Comparison of ENCODE assay signal across 37 cellular contexts in the genomic region with DNA sequence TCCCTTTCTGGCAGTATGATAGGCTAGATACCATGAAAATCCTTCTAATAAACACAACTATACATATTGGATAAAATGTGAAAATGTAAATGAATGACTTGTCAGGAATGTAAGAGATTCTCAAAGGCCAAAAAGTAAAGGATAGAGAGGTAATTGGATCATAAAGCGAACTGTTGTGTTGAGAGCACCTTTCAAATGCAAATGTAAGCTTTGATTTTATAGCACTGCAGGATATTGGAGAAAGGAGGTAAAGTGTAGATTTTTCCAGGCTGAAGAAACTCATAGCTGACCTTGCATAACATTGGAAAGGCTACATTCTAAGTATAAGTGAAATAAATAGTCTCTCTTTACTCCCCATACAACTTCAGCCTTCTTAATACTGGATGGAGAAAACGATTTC. TPM values are rescaled to one million over a fixed set of nuclear protein-coding genes. Genes with fewer than 3 reads are reported as not detected.
"Had no signal": no experiment of that assay in that cellular context is flagged by ENCODE, and none has a peak within 500 bp of the region (broad histone marks: within the 10 kb centered on the region; RNA-seq: fewer than 3 reads in every experiment).

No MANE protein-coding gene starts in this region.

- H3K27ac Mint-ChIP-seq: activated naive CD4-positive, alpha-beta T cell treated with anti-CD3 and anti-CD28 coated beads for 36 hours; activated naive CD4-positive, alpha-beta T cell treated with anti-CD3 and anti-CD28 coated beads, Interleukin-2, amount 10 ng/mL, durations not matched to agents 7 days and 5 days; activated naive CD4-positive, alpha-beta T cell treated with anti-CD3 and anti-CD28 coated beads, Interleukin-2, amount 50 U/mL, for 24 hours; activated naive CD4-positive, alpha-beta T cell treated with anti-CD3 and anti-CD28 coated beads, Interleukin-2, amount 50 U/mL, for 72 hours; activated naive CD8-positive, alpha-beta T cell; activated naive CD8-positive, alpha-beta T cell treated with anti-CD3 and anti-CD28 coated beads for 36 hours; activated naive CD8-positive, alpha-beta T cell treated with anti-CD3 and anti-CD28 coated beads, Interleukin-2, amount 10 ng/mL, durations not matched to agents 7 days and 5 days; activated naive CD8-positive, alpha-beta T cell treated with anti-CD3 and anti-CD28 coated beads, Interleukin-2, amount 50 U/mL, for 24 hours; activated T-cell treated with anti-CD3 and anti-CD28 coated beads, Interleukin-2, amount 50 U/mL, for 24 hours; activated T-cell treated with anti-CD3 and anti-CD28 coated beads, Interleukin-2, amount 50 U/mL, for 72 hours; activated T-helper 1 cell treated with anti-CD3 and anti-CD28 coated beads, Interleukin-12 subunit alpha, Interleukin-12 subunit beta, Interleukin-2, Interleukin-4 antibody, amounts not matched to agents 30 ng/mL and 10 ng/mL and 1 ng/mL, durations not matched to agents 14 hours and 24 hours and 36 hours; activated T-helper 17 cell treated with anti-CD3 and anti-CD28 coated beads, Interleukin-2, amount 50 U/mL, for 72 hours; activated T-helper 2 cell treated with anti-CD3 and anti-CD28 coated beads, Interferon-gamma antibody, Interleukin-2, Interleukin-4, amounts not matched to agents 10 μg/mL and 5 μg/mL and 100 μg/mL, durations not matched to agents 14 hours and 24 hours and 36 hours; brain had no signal

- ATAC-seq: activated naive CD4-positive, alpha-beta T cell treated with anti-CD3 and anti-CD28 coated beads, Interleukin-2, amount 50 U/mL, for 72 hours; activated naive CD8-positive, alpha-beta T cell treated with anti-CD3 and anti-CD28 coated beads, Interleukin-2, amount 50 U/mL, for 24 hours; activated T-cell treated with anti-CD3 and anti-CD28 coated beads, Interleukin-2, amount 50 U/mL, for 4 hours; activated T-cell treated with anti-CD3 and anti-CD28 coated beads, Interleukin-2, amount 50 U/mL, for 72 hours; activated T-helper 17 cell treated with anti-CD3 and anti-CD28 coated beads, Interleukin-2, amount 50 U/mL, for 72 hours; body of pancreas had no signal

- H3K4me1 Mint-ChIP-seq: activated naive CD4-positive, alpha-beta T cell treated with anti-CD3 and anti-CD28 coated beads, Interleukin-2, amount 10 ng/mL, durations not matched to agents 7 days and 5 days; activated naive CD4-positive, alpha-beta T cell treated with anti-CD3 and anti-CD28 coated beads, Interleukin-2, amount 50 U/mL, for 24 hours; activated naive CD8-positive, alpha-beta T cell treated with anti-CD3 and anti-CD28 coated beads for 36 hours; activated naive CD8-positive, alpha-beta T cell treated with anti-CD3 and anti-CD28 coated beads, Interleukin-2, amount 10 ng/mL, durations not matched to agents 7 days and 5 days; activated naive CD8-positive, alpha-beta T cell treated with anti-CD3 and anti-CD28 coated beads, Interleukin-2, amount 50 U/mL, for 24 hours; activated T-helper 17 cell treated with anti-CD3 and anti-CD28 coated beads, Interleukin-2, amount 50 U/mL, for 72 hours; brain; central memory CD8-positive, alpha-beta T cell had no signal

- H3K36me3 Mint-ChIP-seq: activated naive CD4-positive, alpha-beta T cell treated with anti-CD3 and anti-CD28 coated beads, Interleukin-2, amount 10 ng/mL, durations not matched to agents 7 days and 5 days; activated naive CD4-positive, alpha-beta T cell treated with anti-CD3 and anti-CD28 coated beads, Interleukin-2, amount 50 U/mL, for 72 hours; activated naive CD8-positive, alpha-beta T cell; activated naive CD8-positive, alpha-beta T cell treated with anti-CD3 and anti-CD28 coated beads, Interleukin-2, amount 10 ng/mL, durations not matched to agents 7 days and 5 days had no signal

- H3K27me3 Mint-ChIP-seq: activated naive CD4-positive, alpha-beta T cell treated with anti-CD3 and anti-CD28 coated beads, Interleukin-2, amount 10 ng/mL, durations not matched to agents 7 days and 5 days had no signal

- DNase-seq: activated effector memory CD4-positive, alpha-beta T cell treated with anti-CD3 and anti-CD28 coated beads, Interleukin-2, amount 50 U/mL, for 16 hours; activated effector memory CD4-positive, alpha-beta T cell treated with Interleukin-2 at 50 U/mL for 16 hours; activated gamma-delta T cell; activated gamma-delta T cell treated with Interleukin-2 at 50 U/mL for 16 hours; activated naive CD4-positive, alpha-beta T cell; activated naive CD4-positive, alpha-beta T cell treated with anti-CD3 and anti-CD28 coated beads for 36 hours; activated naive CD4-positive, alpha-beta T cell treated with anti-CD3 and anti-CD28 coated beads, Interleukin-2, amount 10 ng/mL, durations not matched to agents 7 days and 5 days; activated naive CD4-positive, alpha-beta T cell treated with anti-CD3 and anti-CD28 coated beads, Interleukin-2, amount 50 U/mL, for 16 hours; activated naive CD4-positive, alpha-beta T cell treated with Interleukin-2 at 50 U/mL for 16 hours; activated naive CD8-positive, alpha-beta T cell treated with anti-CD3 and anti-CD28 coated beads for 36 hours; activated naive CD8-positive, alpha-beta T cell treated with anti-CD3 and anti-CD28 coated beads, Interleukin-2, amount 10 ng/mL, durations not matched to agents 7 days and 5 days; activated naive CD8-positive, alpha-beta T cell treated with anti-CD3 and anti-CD28 coated beads, Interleukin-2, amount 50 U/mL, for 24 hours; activated T-cell treated with anti-CD3 and anti-CD28 coated beads, Interleukin-2, amount 50 U/mL, for 24 hours; activated T-cell treated with anti-CD3 and anti-CD28 coated beads, Interleukin-2, amount 50 U/mL, for 4 hours; activated T-cell treated with anti-CD3 and anti-CD28 coated beads, Interleukin-2, amount 50 U/mL, for 48 hours; activated T-cell treated with anti-CD3 and anti-CD28 coated beads, Interleukin-2, amount 50 U/mL, for 72 hours; adrenal gland; amniotic stem cell; amygdala; anterior cingulate cortex; aorta; body of pancreas; brain microvascular endothelial cell; caudate nucleus; central memory CD4-positive, alpha-beta T cell; cerebellar nuclear complex had no signal

- H3K27ac ChIP-seq: adrenal gland, ascending aorta, body of pancreas, brain microvascular endothelial cell, breast epithelium, cardiac muscle cell had no signal

- H3K4me3 Mint-ChIP-seq: activated naive CD4-positive, alpha-beta T cell treated with anti-CD3 and anti-CD28 coated beads for 36 hours; activated naive CD4-positive, alpha-beta T cell treated with anti-CD3 and anti-CD28 coated beads, Interleukin-2, amount 10 ng/mL, durations not matched to agents 7 days and 5 days; activated naive CD4-positive, alpha-beta T cell treated with anti-CD3 and anti-CD28 coated beads, Interleukin-2, amount 50 U/mL, for 24 hours; activated naive CD8-positive, alpha-beta T cell; activated naive CD8-positive, alpha-beta T cell treated with anti-CD3 and anti-CD28 coated beads for 36 hours; activated naive CD8-positive, alpha-beta T cell treated with anti-CD3 and anti-CD28 coated beads, Interleukin-2, amount 10 ng/mL, durations not matched to agents 7 days and 5 days; activated naive CD8-positive, alpha-beta T cell treated with anti-CD3 and anti-CD28 coated beads, Interleukin-2, amount 50 U/mL, for 24 hours; activated T-cell treated with anti-CD3 and anti-CD28 coated beads, Interleukin-2, amount 50 U/mL, for 24 hours; activated T-cell treated with anti-CD3 and anti-CD28 coated beads, Interleukin-2, amount 50 U/mL, for 4 hours; activated T-cell treated with anti-CD3 and anti-CD28 coated beads, Interleukin-2, amount 50 U/mL, for 72 hours; activated T-helper 1 cell treated with anti-CD3 and anti-CD28 coated beads, Interleukin-12 subunit alpha, Interleukin-12 subunit beta, Interleukin-2, Interleukin-4 antibody, amounts not matched to agents 30 ng/mL and 10 ng/mL and 1 ng/mL, durations not matched to agents 14 hours and 24 hours and 36 hours; activated T-helper 17 cell treated with anti-CD3 and anti-CD28 coated beads, Interleukin-2, amount 50 U/mL, for 72 hours; brain; central memory CD8-positive, alpha-beta T cell had no signal

- H3K9me3 Mint-ChIP-seq: activated naive CD4-positive, alpha-beta T cell treated with anti-CD3 and anti-CD28 coated beads, Interleukin-2, amount 10 ng/mL, durations not matched to agents 7 days and 5 days; activated naive CD8-positive, alpha-beta T cell treated with anti-CD3 and anti-CD28 coated beads, Interleukin-2, amount 10 ng/mL, durations not matched to agents 7 days and 5 days; activated T-helper 1 cell treated with anti-CD3 and anti-CD28 coated beads, Interleukin-12 subunit alpha, Interleukin-12 subunit beta, Interleukin-2, Interleukin-4 antibody, amounts not matched to agents 30 ng/mL and 10 ng/mL and 1 ng/mL, durations not matched to agents 14 hours and 24 hours and 36 hours; activated T-helper 2 cell treated with anti-CD3 and anti-CD28 coated beads, Interferon-gamma antibody, Interleukin-2, Interleukin-4, amounts not matched to agents 10 μg/mL and 5 μg/mL and 100 μg/mL, durations not matched to agents 14 hours and 24 hours and 36 hours; central memory CD8-positive, alpha-beta T cell had no signal

RNA-seq across cellular contexts. Expression of a gene that starts 54.0 kb away (rescaled TPM):
- total RNA-seq: activated naive CD4-positive, alpha-beta T cell treated with anti-CD3 and anti-CD28 coated beads for 36 hours; activated naive CD4-positive, alpha-beta T cell treated with anti-CD3 and anti-CD28 coated beads, Interleukin-2, amount 50 U/mL, for 72 hours; activated naive CD8-positive, alpha-beta T cell treated with anti-CD3 and anti-CD28 coated beads for 36 hours; activated naive CD8-positive, alpha-beta T cell treated with anti-CD3 and anti-CD28 coated beads, Interleukin-2, amount 10 ng/mL, durations not matched to agents 7 days and 5 days; activated T-cell treated with anti-CD3 and anti-CD28 coated beads, Interleukin-2, amount 50 U/mL, for 72 hours; activated T-helper 1 cell treated with anti-CD3 and anti-CD28 coated beads, Interleukin-12 subunit alpha, Interleukin-12 subunit beta, Interleukin-2, Interleukin-4 antibody, amounts not matched to agents 30 ng/mL and 10 ng/mL and 1 ng/mL, durations not matched to agents 14 hours and 24 hours and 36 hours; activated T-helper 2 cell treated with anti-CD3 and anti-CD28 coated beads, Interferon-gamma antibody, Interleukin-2, Interleukin-4, amounts not matched to agents 10 μg/mL and 5 μg/mL and 100 μg/mL, durations not matched to agents 14 hours and 24 hours and 36 hours had no signal
